ENCODE assay signal across 1 cellular context in the genomic region with DNA sequence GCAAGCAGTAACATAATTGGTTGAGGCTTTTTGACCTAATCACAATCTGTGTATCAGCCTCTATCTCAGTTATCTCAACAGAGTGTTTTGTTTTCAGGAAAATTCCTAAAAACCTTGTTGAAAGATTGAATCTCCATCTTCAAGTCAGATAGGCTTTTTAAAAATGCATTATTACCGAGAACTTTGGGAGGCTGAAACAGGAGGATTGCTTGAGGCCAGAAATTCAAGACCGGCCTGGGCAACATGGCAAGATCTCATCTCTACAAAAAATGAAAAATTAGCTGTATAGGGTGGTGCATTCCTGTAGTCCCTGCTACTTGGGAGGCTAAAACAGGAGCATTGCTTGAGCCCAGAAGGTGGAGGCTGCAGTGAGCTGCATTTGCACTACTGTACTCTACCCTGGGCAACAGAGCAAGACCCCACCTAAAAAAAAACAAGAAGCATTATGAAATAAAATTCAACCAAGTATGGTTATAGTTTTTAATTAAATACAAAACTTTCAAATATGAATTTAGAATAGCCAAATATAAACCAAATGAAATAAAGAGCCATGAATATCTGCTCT.
TF ChIP-seq lines count a peak whose summit lies in the region.

No MANE protein-coding gene starts in this region.

TF ChIP-seq in HepG2, 621 proteins besides CTCF, POLR2A, EP300 and RAD21 (continued from another document):
- TF ChIP-seq, protein P1, sequence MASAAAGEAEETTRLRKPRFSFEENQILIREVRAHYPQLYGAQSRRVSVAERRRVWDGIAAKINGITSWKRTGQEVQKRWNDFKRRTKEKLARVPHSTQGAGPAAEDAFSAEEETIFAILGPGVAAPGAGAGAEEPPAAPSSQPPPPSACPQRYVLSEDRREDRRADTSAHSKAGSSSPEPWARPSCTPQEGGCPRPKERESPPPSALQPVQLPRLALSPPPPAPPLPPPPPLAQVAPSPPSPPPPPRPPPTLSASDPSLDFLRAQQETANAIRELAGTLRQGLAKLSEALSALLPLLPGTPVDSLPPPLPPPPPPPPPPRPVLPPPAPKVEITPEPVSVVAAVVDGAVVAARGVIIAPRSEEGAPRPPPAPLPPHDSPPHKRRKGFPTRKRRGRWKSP (CRISPR knock-in tag; IDR thresholded peaks at IDR 0.05), result no peak
- peak; percentile 79 for TF ChIP-seq ZNF121 (CRISPR knock-in tag; IDR thresholded peaks at IDR 0.05)
- TF ChIP-seq RXRB (CRISPR knock-in tag; IDR thresholded peaks at IDR 0.05; ENCODE audit: borderline replicate concordance), result no peak
- no peak for TF ChIP-seq KAT8 (CRISPR knock-in tag; IDR thresholded peaks at IDR 0.05)
